8 cellular contexts compared by ENCODE assay signal in genomic region chr7:112790651-112790973, GRCh38. TPM values are rescaled to one million over a fixed set of nuclear protein-coding genes. Genes with fewer than 3 reads are reported as not detected.
DNase-seq lines count a peak whose midpoint lies in the region; ATAC-seq and TF ChIP-seq lines count a peak whose summit lies in the region.

No MANE protein-coding gene starts in this region.

- POLR2A ChIA-PET in RWPE1 (lab: Yijun Ruan, JAX; ENCODE audit: low non-redundant PET) = no interaction called here

- H3K27ac Mint-ChIP-seq in activated naive CD4-positive, alpha-beta T cell treated with anti-CD3 and anti-CD28 coated beads, Interleukin-2, amount 10 ng/mL, durations not matched to agents 7 days and 5 days = peak overlapping the region; percentile 77
- H3K27ac Mint-ChIP-seq in progenitor cell of endocrine pancreas = peak overlapping the region; percentile 97

- H3K4me1 Mint-ChIP-seq in activated naive CD4-positive, alpha-beta T cell treated with anti-CD3 and anti-CD28 coated beads, Interleukin-2, amount 10 ng/mL, durations not matched to agents 7 days and 5 days = peaks cover 30% of the 10 kb centered on the region
- peaks cover 13% of the 10 kb centered on the region for H3K4me1 Mint-ChIP-seq in progenitor cell of endocrine pancreas (ENCODE audit: low read depth)

- H3K36me3 Mint-ChIP-seq in activated naive CD4-positive, alpha-beta T cell treated with anti-CD3 and anti-CD28 coated beads, Interleukin-2, amount 10 ng/mL, durations not matched to agents 7 days and 5 days = peaks cover 8% of the 10 kb centered on the region
- H3K36me3 Mint-ChIP-seq in progenitor cell of endocrine pancreas (ENCODE audit: insufficient read depth) = peaks cover 2% of the 10 kb centered on the region

- no peaks in the 10 kb centered on the region for H3K9me3 Mint-ChIP-seq in activated naive CD4-positive, alpha-beta T cell treated with anti-CD3 and anti-CD28 coated beads, Interleukin-2, amount 10 ng/mL, durations not matched to agents 7 days and 5 days
- H3K9me3 Mint-ChIP-seq in progenitor cell of endocrine pancreas (ENCODE audit: low read depth) = no peaks in the 10 kb centered on the region

- H3K4me3 Mint-ChIP-seq in activated naive CD4-positive, alpha-beta T cell treated with anti-CD3 and anti-CD28 coated beads, Interleukin-2, amount 10 ng/mL, durations not matched to agents 7 days and 5 days = peak overlapping the region; percentile 93
- H3K4me3 Mint-ChIP-seq in progenitor cell of endocrine pancreas (ENCODE audit: low read depth) = peak overlapping the region; percentile 87

- CTCF ChIA-PET in activated naive CD4-positive, alpha-beta T cell treated with anti-CD3 and anti-CD28 coated beads, Interleukin-2, amount 10 ng/mL, durations not matched to agents 7 days and 5 days (lab: Charles Lee) = no interaction called here
- CTCF ChIA-PET in RWPE1 (lab: Yijun Ruan, JAX) = no interaction called here

- peak overlapping the region; percentile 91 for H3K4me3 ChIP-seq in fibroblast of mammary gland (ENCODE audit: control insufficient read depth, low read depth, low read length)

- H3K27me3 Mint-ChIP-seq in activated naive CD4-positive, alpha-beta T cell treated with anti-CD3 and anti-CD28 coated beads, Interleukin-2, amount 10 ng/mL, durations not matched to agents 7 days and 5 days = no peaks in the 10 kb centered on the region
- no peaks in the 10 kb centered on the region for H3K27me3 Mint-ChIP-seq in progenitor cell of endocrine pancreas

- TF ChIP-seq CTCF in RWPE1 (conservative IDR thresholded peaks at IDR 0.05; ENCODE audit: low read depth) (no peak), fibroblast of mammary gland (conservative IDR thresholded peaks at IDR 0.05; ENCODE audit: control insufficient read depth, insufficient read depth, low read depth, low read length) (no peak), progenitor cell of endocrine pancreas (IDR thresholded peaks at IDR 0.05; ENCODE audit: unreplicated experiment) (no peak)

- no peak for DNase-seq in activated naive CD4-positive, alpha-beta T cell treated with anti-CD3 and anti-CD28 coated beads, Interleukin-2, amount 10 ng/mL, durations not matched to agents 7 days and 5 days
- no peak for DNase-seq in activated naive CD4-positive, alpha-beta T cell treated with anti-CD3 and anti-CD28 coated beads, Interleukin-2, amount 50 U/mL, for 16 hours
- DNase-seq in RWPE1 (ENCODE audit: low spot score) = no peak
- no peak for DNase-seq in fibroblast of mammary gland (ENCODE audit: low read depth)
- DNase-seq in progenitor cell of endocrine pancreas (ENCODE audit: low spot score, unreplicated experiment) = no peak
- DNase-seq in hypothalamus (lab: John Stamatoyannopoulos, UW) = no peak
- DNase-seq in NCI-H2029 (lab: John Stamatoyannopoulos, UW) = no peak

- peak overlapping the region; percentile 88 for H3K27ac ChIP-seq in RWPE1

- peak; percentile 43 for ATAC-seq in HG02970 (IDR thresholded peaks at IDR 0.05; ENCODE audit: low FRiP score, unreplicated experiment)

RNA-seq across cellular contexts. Expression of gene TMEM168, which starts 0.4 kb away (rescaled TPM):
- total RNA-seq in progenitor cell of endocrine pancreas = 19.3 and 20.7 TPM in 2 replicates
